8 cellular contexts compared by ENCODE assay signal in genomic region chr12:26614217-26614616, GRCh38.
DNase-seq lines count a peak whose midpoint lies in the region; ATAC-seq and TF ChIP-seq lines count a peak whose summit lies in the region.

No MANE protein-coding gene starts in this region.

- TF ChIP-seq CTCF in type B pancreatic cell (conservative IDR thresholded peaks at IDR 0.05), result peak; percentile 74

- H3K36me3 ChIP-seq in adipocyte (ENCODE audit: control insufficient read depth, insufficient read depth, low read length, severe bottlenecking), result peaks cover 13% of the 10 kb centered on the region

- no peak for ATAC-seq in GM19035 (IDR thresholded peaks at IDR 0.05; ENCODE audit: unreplicated experiment)

- no peaks in the 10 kb centered on the region for H3K27me3 ChIP-seq in adipocyte (replicated peaks; ENCODE audit: control insufficient read depth, insufficient read depth, low read length)

- H3K9me3 ChIP-seq in adipocyte (ENCODE audit: control insufficient read depth, low read length), result no peaks in the 10 kb centered on the region

- peaks cover 28% of the 10 kb centered on the region for H3K36me3 Mint-ChIP-seq in type B pancreatic cell

- peak overlapping the region; percentile 30 for H3K27ac Mint-ChIP-seq in type B pancreatic cell

- no peaks in the 10 kb centered on the region for H3K27me3 Mint-ChIP-seq in type B pancreatic cell

- DNase-seq in G401 (ENCODE audit: low spot score) (peak; percentile 71), Kasumi-1 (lab: John Stamatoyannopoulos, UW) (peak; percentile 40 to 53), adipocyte (ENCODE audit: low read depth) (peak; percentile 62), iPS-NIHi7 (ENCODE audit: extremely low spot score) (peak; percentile 52), type B pancreatic cell (ENCODE audit: extremely low spot score, unreplicated experiment) (no peak), NCI-H345 (lab: John Stamatoyannopoulos, UW) (no peak)
- DNase-seq in activated CD8-positive, alpha-beta memory T cell treated with anti-CD3 and anti-CD28 coated beads, Interleukin-2, amount 50 U/mL, for 48 hours, result no peak

- in situ Hi-C loops in G401 (cut with HindIII; ENCODE audit: low sequenced_read_pairs), result no loop called here

- H3K9ac ChIP-seq in adipocyte (ENCODE audit: low read length), result no peak overlapping the region

- no peaks in the 10 kb centered on the region for H3K9me3 Mint-ChIP-seq in type B pancreatic cell

- no peaks in the 10 kb centered on the region for H3K4me1 ChIP-seq in adipocyte (ENCODE audit: control insufficient read depth, insufficient read depth, low read length)

- no peaks in the 10 kb centered on the region for H3K4me1 Mint-ChIP-seq in type B pancreatic cell (ENCODE audit: unreplicated experiment)

- H3K4me3 Mint-ChIP-seq in type B pancreatic cell, result no peak overlapping the region

- no peak overlapping the region for H3K4me3 ChIP-seq in adipocyte (ENCODE audit: low read length)

Comparison
In these comparisons a context has a peak if more than half of its experiments do, and no peak if none do; other contexts are left out.
1. DNase-seq: peak in G401 (single experiment), Kasumi-1 (2 of 2), adipocyte (single experiment) and iPS-NIHi7 (single experiment); none in type B pancreatic cell (single experiment), activated CD8-positive, alpha-beta memory T cell treated with anti-CD3 and anti-CD28 coated beads, Interleukin-2, amount 50 U/mL, for 48 hours (single experiment) and NCI-H345 (single experiment).